Comparison of ENCODE assay signal across 9 cellular contexts in genomic region chr9:33988219-33988890, GRCh38.
DNase-seq lines count a peak whose midpoint lies in the region; ATAC-seq lines count a peak whose summit lies in the region.
"Had no signal": no experiment of that assay in that cellular context is flagged by ENCODE, and none has a peak within 500 bp of the region (broad histone marks: within the 10 kb centered on the region; RNA-seq: fewer than 3 reads in every experiment).

No MANE protein-coding gene starts in this region.

- no peaks in the 10 kb centered on the region for H3K27me3 Mint-ChIP-seq in T-helper 1 cell treated with Interleukin-12 subunit alpha and Interleukin-12 subunit beta and Interleukin-4 antibody, amounts not matched to agents 30 μg/mL and 1 μg/mL, for 36 hours (ENCODE audit: low read depth)

- peaks cover 28% of the 10 kb centered on the region for H3K36me3 Mint-ChIP-seq in T-helper 1 cell treated with Interleukin-12 subunit alpha and Interleukin-12 subunit beta and Interleukin-4 antibody, amounts not matched to agents 30 μg/mL and 1 μg/mL, for 36 hours (ENCODE audit: low read depth)

- H3K4me1 Mint-ChIP-seq in T-helper 1 cell treated with Interleukin-12 subunit alpha and Interleukin-12 subunit beta and Interleukin-4 antibody, amounts not matched to agents 30 μg/mL and 1 μg/mL, for 36 hours (ENCODE audit: low read depth), result peaks cover 11% of the 10 kb centered on the region

- H3K27ac Mint-ChIP-seq in T-helper 1 cell treated with Interleukin-12 subunit alpha and Interleukin-12 subunit beta and Interleukin-4 antibody, amounts not matched to agents 30 μg/mL and 1 μg/mL, for 36 hours, result peak overlapping the region; percentile 29

- no peaks in the 10 kb centered on the region for H3K9me3 Mint-ChIP-seq in T-helper 1 cell treated with Interleukin-12 subunit alpha and Interleukin-12 subunit beta and Interleukin-4 antibody, amounts not matched to agents 30 μg/mL and 1 μg/mL, for 36 hours

- peak; percentile 99 for ATAC-seq in HG02759 (IDR thresholded peaks at IDR 0.05; ENCODE audit: unreplicated experiment)

- intact Hi-C loops in posterior cingulate gyrus (cut with DNase I), result no loop called here

- DNase-seq in GM19238 (ENCODE audit: insufficient read length, low spot score) (peak; percentile 65), posterior cingulate gyrus (no peak), UCSD-AML1 (lab: John Stamatoyannopoulos, UW; ENCODE audit: unreplicated experiment) (no peak), medulla oblongata (ENCODE audit: extremely low spot score) (no peak)
- DNase-seq in stimulated activated CD4-positive, alpha-beta T cell treated with anti-CD3 and anti-CD28 coated beads, Interleukin-2, amount 100 ng/mL, for 48 hours, result peak; percentile 4 to 22
- DNase-seq: esophagus squamous epithelium, right lobe of liver had no signal

- no peak overlapping the region for H3K4me3 Mint-ChIP-seq in T-helper 1 cell treated with Interleukin-12 subunit alpha and Interleukin-12 subunit beta and Interleukin-4 antibody, amounts not matched to agents 30 μg/mL and 1 μg/mL, for 36 hours

Comparison
In these comparisons a context has a peak if more than half of its experiments do, and no peak if none do; other contexts are left out.
1. DNase-seq: peak in GM19238 (single experiment) and stimulated activated CD4-positive, alpha-beta T cell treated with anti-CD3 and anti-CD28 coated beads, Interleukin-2, amount 100 ng/mL, for 48 hours (2 of 2); none in posterior cingulate gyrus (0 of 10), UCSD-AML1 (single experiment) and medulla oblongata (single experiment).